Comparison of ENCODE assay signal across 1 cellular context in the genomic region with DNA sequence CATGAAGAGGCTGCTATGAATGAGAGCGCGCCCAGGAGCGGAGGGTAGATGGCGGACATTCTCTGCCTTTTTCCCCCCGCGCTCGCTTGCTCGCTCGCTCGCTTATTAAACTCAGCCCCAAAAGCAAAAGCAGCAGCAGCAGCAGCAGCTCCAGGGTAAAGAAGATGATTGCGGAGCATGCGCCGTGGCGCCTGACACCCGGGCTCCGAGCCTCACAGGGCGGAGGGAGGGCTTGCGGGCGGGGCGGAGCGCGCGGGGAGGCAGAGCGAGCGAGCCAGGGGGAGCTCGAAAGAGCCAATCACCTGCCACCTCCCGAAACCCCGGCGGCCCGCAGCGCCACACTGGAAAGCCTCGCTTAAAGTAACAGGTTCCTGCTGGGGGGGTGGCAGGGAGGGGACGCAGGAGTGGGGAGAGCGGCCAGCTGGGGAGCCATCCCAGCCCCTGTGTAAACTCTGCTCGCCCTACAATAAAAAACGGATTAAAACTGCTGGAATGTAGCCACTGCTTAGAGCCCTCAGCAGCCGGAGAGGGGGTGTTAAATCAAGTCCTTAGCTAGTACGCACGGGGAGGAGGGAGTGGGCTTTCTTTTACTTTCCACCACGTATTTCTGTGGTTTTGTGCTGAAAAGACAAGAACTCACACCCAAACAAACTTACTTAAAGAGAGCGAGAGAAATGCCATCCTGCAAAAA.
TF ChIP-seq lines count a peak whose summit lies in the region.

A gene (minus strand): TSS at position 170 of the 691 bp plus-strand sequence.

TF ChIP-seq in GM12878, 131 proteins besides CTCF, POLR2A, EP300 and RAD21 (continued from another document and continues in another):
- TF ChIP-seq HDGF (IDR thresholded peaks at IDR 0.05) (peak; percentile 76; the same call in 1 of the 2 replicates), RAD51 (IDR thresholded peaks at IDR 0.05) (no peak), SUPT20H (IDR thresholded peaks at IDR 0.05; ENCODE audit: borderline replicate concordance, control insufficient read depth, low read depth, low read length) (no peak), SIX5 (IDR thresholded peaks at IDR 0.05; ENCODE audit: low read depth, low read length, severe bottlenecking) (no peak), ETV6 (conservative IDR thresholded peaks at IDR 0.05 in 1 of 2, IDR thresholded peaks at IDR 0.05 in 1 of 2; ENCODE audit: borderline replicate concordance in 1 of 2, low read depth in 1 of 2) (no peak; a peak in 1 of 4 replicates), KAT2A (conservative IDR thresholded peaks at IDR 0.05; ENCODE audit: control insufficient read depth, low read depth, low read length) (no peak), SUZ12 (IDR thresholded peaks at IDR 0.05; ENCODE audit: unreplicated experiment) (no peak), ZNF217 (IDR thresholded peaks at IDR 0.05) (no peak), TCF7 (IDR thresholded peaks at IDR 0.05; ENCODE audit: borderline replicate concordance) (0 out of 2 replicates have a peak, but pooled peaks have one; percentile 34), STAT3 (IDR thresholded peaks at IDR 0.05; ENCODE audit: low read depth, low read length) (no peak), LARP7 (IDR thresholded peaks at IDR 0.05) (no peak), SRF (IDR thresholded peaks at IDR 0.05; ENCODE audit: low read depth in 2 of 2, low read length in 2 of 2) (no peak), CBX5 (IDR thresholded peaks at IDR 0.05; ENCODE audit: low read depth) (peak; percentile 32; the same call in 1 of the 2 replicates), TCF3 (IDR thresholded peaks at IDR 0.05; ENCODE audit: borderline replicate concordance, insufficient read depth, low read depth, low read length) (no peak), CBFB (IDR thresholded peaks at IDR 0.05; ENCODE audit: low read depth) (no peak), NBN (IDR thresholded peaks at IDR 0.05) (no peak), SPI1 (IDR thresholded peaks at IDR 0.05; ENCODE audit: borderline replicate concordance, insufficient read depth, low read depth, low read length) (no peak), ZSCAN29 (IDR thresholded peaks at IDR 0.05) (no peak), RUNX3 (IDR thresholded peaks at IDR 0.05; ENCODE audit: low read length) (peak; percentile 67), DPF2 (IDR thresholded peaks at IDR 0.05) (no peak), PAX8 (IDR thresholded peaks at IDR 0.05) (no peak), TBL1XR1 (IDR thresholded peaks at IDR 0.05; ENCODE audit: low read depth, low read length) (no peak), SMAD5 (IDR thresholded peaks at IDR 0.05; ENCODE audit: low read depth) (peak; percentile 58; the same call in 1 of the 2 replicates), CHD4 (IDR thresholded peaks at IDR 0.05) (no peak), CEBPB (IDR thresholded peaks at IDR 0.05; ENCODE audit: borderline replicate concordance in 1 of 2, low read depth in 2 of 2, low read length in 2 of 2) (no peak), POLR2AphosphoS5 (IDR thresholded peaks at IDR 0.05; ENCODE audit: low read length) (peak; percentile 35; the same call in 1 of the 2 replicates), STAT1 (conservative IDR thresholded peaks at IDR 0.05) (no peak), MXI1 (IDR thresholded peaks at IDR 0.05; ENCODE audit: low read depth, low read length) (no peak; the same call in 1 of the 2 replicates), YY1 (IDR thresholded peaks at IDR 0.05; ENCODE audit: low read depth, low read length) (peak; percentile 27; the same call in 1 of the 2 replicates), ASH2L (IDR thresholded peaks at IDR 0.05; ENCODE audit: borderline replicate concordance, low read depth) (peak; percentile 78; the same call in 1 of the 2 replicates), RELA (IDR thresholded peaks at IDR 0.05; ENCODE audit: borderline replicate concordance, partially characterized antibody) (no peak), KLF5 (IDR thresholded peaks at IDR 0.05; ENCODE audit: partially characterized antibody) (no peak)
- TF ChIP-seq, protein P1, sequence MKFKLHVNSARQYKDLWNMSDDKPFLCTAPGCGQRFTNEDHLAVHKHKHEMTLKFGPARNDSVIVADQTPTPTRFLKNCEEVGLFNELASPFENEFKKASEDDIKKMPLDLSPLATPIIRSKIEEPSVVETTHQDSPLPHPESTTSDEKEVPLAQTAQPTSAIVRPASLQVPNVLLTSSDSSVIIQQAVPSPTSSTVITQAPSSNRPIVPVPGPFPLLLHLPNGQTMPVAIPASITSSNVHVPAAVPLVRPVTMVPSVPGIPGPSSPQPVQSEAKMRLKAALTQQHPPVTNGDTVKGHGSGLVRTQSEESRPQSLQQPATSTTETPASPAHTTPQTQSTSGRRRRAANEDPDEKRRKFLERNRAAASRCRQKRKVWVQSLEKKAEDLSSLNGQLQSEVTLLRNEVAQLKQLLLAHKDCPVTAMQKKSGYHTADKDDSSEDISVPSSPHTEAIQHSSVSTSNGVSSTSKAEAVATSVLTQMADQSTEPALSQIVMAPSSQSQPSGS (IDR thresholded peaks at IDR 0.05; ENCODE audit: low read length): no peak
- TF ChIP-seq, protein P2, sequence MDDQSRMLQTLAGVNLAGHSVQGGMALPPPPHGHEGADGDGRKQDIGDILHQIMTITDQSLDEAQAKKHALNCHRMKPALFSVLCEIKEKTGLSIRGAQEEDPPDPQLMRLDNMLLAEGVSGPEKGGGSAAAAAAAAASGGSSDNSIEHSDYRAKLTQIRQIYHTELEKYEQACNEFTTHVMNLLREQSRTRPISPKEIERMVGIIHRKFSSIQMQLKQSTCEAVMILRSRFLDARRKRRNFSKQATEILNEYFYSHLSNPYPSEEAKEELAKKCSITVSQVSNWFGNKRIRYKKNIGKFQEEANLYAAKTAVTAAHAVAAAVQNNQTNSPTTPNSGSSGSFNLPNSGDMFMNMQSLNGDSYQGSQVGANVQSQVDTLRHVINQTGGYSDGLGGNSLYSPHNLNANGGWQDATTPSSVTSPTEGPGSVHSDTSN (IDR thresholded peaks at IDR 0.05; ENCODE audit: insufficient replicate concordance, low read depth, low read length): no peak
- TF ChIP-seq, protein P3, sequence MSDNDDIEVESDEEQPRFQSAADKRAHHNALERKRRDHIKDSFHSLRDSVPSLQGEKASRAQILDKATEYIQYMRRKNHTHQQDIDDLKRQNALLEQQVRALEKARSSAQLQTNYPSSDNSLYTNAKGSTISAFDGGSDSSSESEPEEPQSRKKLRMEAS (IDR thresholded peaks at IDR 0.05; ENCODE audit: low read depth, low read length): no peak; the same call in 1 of the 2 replicates
- TF ChIP-seq, protein P4, sequence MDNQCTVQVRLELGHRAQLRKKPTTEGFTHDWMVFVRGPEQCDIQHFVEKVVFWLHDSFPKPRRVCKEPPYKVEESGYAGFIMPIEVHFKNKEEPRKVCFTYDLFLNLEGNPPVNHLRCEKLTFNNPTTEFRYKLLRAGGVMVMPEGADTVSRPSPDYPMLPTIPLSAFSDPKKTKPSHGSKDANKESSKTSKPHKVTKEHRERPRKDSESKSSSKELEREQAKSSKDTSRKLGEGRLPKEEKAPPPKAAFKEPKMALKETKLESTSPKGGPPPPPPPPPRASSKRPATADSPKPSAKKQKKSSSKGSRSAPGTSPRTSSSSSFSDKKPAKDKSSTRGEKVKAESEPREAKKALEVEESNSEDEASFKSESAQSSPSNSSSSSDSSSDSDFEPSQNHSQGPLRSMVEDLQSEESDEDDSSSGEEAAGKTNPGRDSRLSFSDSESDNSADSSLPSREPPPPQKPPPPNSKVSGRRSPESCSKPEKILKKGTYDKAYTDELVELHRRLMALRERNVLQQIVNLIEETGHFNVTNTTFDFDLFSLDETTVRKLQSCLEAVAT (IDR thresholded peaks at IDR 0.05): no peak; the same call in 1 of the 2 replicates
- TF ChIP-seq, protein P5, sequence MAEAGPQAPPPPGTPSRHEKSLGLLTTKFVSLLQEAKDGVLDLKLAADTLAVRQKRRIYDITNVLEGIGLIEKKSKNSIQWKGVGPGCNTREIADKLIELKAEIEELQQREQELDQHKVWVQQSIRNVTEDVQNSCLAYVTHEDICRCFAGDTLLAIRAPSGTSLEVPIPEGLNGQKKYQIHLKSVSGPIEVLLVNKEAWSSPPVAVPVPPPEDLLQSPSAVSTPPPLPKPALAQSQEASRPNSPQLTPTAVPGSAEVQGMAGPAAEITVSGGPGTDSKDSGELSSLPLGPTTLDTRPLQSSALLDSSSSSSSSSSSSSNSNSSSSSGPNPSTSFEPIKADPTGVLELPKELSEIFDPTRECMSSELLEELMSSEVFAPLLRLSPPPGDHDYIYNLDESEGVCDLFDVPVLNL (IDR thresholded peaks at IDR 0.05; ENCODE audit: low read depth, low read length): 0 out of 2 replicates have a peak, but pooled peaks have one; percentile 56
- TF ChIP-seq, protein P6, sequence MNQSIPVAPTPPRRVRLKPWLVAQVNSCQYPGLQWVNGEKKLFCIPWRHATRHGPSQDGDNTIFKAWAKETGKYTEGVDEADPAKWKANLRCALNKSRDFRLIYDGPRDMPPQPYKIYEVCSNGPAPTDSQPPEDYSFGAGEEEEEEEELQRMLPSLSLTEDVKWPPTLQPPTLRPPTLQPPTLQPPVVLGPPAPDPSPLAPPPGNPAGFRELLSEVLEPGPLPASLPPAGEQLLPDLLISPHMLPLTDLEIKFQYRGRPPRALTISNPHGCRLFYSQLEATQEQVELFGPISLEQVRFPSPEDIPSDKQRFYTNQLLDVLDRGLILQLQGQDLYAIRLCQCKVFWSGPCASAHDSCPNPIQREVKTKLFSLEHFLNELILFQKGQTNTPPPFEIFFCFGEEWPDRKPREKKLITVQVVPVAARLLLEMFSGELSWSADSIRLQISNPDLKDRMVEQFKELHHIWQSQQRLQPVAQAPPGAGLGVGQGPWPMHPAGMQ (IDR thresholded peaks at IDR 0.05; ENCODE audit: borderline replicate concordance): no peak
- TF ChIP-seq, protein P7, sequence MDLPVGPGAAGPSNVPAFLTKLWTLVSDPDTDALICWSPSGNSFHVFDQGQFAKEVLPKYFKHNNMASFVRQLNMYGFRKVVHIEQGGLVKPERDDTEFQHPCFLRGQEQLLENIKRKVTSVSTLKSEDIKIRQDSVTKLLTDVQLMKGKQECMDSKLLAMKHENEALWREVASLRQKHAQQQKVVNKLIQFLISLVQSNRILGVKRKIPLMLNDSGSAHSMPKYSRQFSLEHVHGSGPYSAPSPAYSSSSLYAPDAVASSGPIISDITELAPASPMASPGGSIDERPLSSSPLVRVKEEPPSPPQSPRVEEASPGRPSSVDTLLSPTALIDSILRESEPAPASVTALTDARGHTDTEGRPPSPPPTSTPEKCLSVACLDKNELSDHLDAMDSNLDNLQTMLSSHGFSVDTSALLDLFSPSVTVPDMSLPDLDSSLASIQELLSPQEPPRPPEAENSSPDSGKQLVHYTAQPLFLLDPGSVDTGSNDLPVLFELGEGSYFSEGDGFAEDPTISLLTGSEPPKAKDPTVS (IDR thresholded peaks at IDR 0.05; ENCODE audit: low read depth, low read length): no peak
- TF ChIP-seq, protein P8, sequence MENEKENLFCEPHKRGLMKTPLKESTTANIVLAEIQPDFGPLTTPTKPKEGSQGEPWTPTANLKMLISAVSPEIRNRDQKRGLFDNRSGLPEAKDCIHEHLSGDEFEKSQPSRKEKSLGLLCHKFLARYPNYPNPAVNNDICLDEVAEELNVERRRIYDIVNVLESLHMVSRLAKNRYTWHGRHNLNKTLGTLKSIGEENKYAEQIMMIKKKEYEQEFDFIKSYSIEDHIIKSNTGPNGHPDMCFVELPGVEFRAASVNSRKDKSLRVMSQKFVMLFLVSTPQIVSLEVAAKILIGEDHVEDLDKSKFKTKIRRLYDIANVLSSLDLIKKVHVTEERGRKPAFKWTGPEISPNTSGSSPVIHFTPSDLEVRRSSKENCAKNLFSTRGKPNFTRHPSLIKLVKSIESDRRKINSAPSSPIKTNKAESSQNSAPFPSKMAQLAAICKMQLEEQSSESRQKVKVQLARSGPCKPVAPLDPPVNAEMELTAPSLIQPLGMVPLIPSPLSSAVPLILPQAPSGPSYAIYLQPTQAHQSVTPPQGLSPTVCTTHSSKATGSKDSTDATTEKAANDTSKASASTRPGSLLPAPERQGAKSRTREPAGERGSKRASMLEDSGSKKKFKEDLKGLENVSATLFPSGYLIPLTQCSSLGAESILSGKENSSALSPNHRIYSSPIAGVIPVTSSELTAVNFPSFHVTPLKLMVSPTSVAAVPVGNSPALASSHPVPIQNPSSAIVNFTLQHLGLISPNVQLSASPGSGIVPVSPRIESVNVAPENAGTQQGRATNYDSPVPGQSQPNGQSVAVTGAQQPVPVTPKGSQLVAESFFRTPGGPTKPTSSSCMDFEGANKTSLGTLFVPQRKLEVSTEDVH (IDR thresholded peaks at IDR 0.05; ENCODE audit: low read depth, partially characterized antibody): no peak
- TF ChIP-seq, protein P9, sequence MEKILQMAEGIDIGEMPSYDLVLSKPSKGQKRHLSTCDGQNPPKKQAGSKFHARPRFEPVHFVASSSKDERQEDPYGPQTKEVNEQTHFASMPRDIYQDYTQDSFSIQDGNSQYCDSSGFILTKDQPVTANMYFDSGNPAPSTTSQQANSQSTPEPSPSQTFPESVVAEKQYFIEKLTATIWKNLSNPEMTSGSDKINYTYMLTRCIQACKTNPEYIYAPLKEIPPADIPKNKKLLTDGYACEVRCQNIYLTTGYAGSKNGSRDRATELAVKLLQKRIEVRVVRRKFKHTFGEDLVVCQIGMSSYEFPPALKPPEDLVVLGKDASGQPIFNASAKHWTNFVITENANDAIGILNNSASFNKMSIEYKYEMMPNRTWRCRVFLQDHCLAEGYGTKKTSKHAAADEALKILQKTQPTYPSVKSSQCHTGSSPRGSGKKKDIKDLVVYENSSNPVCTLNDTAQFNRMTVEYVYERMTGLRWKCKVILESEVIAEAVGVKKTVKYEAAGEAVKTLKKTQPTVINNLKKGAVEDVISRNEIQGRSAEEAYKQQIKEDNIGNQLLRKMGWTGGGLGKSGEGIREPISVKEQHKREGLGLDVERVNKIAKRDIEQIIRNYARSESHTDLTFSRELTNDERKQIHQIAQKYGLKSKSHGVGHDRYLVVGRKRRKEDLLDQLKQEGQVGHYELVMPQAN (conservative IDR thresholded peaks at IDR 0.05): peak; percentile 39; the same call in 1 of the 2 replicates
- TF ChIP-seq, protein P10, sequence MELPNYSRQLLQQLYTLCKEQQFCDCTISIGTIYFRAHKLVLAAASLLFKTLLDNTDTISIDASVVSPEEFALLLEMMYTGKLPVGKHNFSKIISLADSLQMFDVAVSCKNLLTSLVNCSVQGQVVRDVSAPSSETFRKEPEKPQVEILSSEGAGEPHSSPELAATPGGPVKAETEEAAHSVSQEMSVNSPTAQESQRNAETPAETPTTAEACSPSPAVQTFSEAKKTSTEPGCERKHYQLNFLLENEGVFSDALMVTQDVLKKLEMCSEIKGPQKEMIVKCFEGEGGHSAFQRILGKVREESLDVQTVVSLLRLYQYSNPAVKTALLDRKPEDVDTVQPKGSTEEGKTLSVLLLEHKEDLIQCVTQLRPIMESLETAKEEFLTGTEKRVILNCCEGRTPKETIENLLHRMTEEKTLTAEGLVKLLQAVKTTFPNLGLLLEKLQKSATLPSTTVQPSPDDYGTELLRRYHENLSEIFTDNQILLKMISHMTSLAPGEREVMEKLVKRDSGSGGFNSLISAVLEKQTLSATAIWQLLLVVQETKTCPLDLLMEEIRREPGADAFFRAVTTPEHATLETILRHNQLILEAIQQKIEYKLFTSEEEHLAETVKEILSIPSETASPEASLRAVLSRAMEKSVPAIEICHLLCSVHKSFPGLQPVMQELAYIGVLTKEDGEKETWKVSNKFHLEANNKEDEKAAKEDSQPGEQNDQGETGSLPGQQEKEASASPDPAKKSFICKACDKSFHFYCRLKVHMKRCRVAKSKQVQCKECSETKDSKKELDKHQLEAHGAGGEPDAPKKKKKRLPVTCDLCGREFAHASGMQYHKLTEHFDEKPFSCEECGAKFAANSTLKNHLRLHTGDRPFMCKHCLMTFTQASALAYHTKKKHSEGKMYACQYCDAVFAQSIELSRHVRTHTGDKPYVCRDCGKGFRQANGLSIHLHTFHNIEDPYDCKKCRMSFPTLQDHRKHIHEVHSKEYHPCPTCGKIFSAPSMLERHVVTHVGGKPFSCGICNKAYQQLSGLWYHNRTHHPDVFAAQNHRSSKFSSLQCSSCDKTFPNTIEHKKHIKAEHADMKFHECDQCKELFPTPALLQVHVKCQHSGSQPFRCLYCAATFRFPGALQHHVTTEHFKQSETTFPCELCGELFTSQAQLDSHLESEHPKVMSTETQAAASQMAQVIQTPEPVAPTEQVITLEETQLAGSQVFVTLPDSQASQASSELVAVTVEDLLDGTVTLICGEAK (IDR thresholded peaks at IDR 0.05; ENCODE audit: borderline replicate concordance): no peak
